19 cellular contexts compared by ENCODE assay signal in the genomic region with DNA sequence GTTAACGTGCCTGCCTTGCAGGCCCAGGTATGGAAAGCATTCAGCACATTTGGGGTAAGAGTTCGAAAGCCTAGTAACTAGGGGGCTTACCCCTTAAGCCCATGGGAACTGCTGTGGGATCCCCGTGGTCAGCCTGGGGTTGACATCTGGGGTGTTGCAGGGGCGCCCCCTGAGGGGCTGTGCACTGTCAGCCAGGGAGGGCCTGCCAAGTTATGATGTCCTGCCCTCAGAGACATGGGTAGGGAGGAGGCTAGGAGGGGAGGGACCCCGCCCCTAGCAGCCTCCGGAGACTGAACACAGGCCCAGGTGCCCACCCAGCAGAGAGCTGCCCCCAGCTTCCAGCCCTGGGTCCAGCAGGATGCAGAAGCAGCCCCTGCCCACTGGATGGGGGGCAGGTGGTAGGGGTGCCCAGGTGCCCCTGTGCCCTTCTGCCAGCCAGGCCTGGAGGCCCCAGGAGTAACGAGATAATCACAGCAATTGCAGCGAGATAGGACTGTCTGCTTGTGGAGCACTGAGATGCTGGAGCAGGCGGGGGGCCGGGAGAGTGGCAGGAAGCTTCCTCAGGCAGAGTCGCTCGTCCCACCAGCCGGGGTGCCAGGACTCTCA.
"Had no signal": no experiment of that assay in that cellular context is flagged by ENCODE, and none has a peak within 500 bp of the region (broad histone marks: within the 10 kb centered on the region; RNA-seq: fewer than 3 reads in every experiment).

No MANE protein-coding gene starts in this region.

- H3K27me3 ChIP-seq: cardiac muscle cell, testis, vagina had no signal

- H3K9me3 Mint-ChIP-seq: activated CD4-positive, alpha-beta memory T cell treated with anti-CD3 and anti-CD28 coated beads for 36 hours; activated naive CD4-positive, alpha-beta T cell treated with anti-CD3 and anti-CD28 coated beads, Interleukin-2, amount 10 ng/mL, durations not matched to agents 7 days and 5 days; nephron had no signal

- H3K9ac ChIP-seq: parathyroid adenoma had no signal

- H3K27ac Mint-ChIP-seq: activated CD4-positive, alpha-beta memory T cell treated with anti-CD3 and anti-CD28 coated beads for 36 hours; activated naive CD4-positive, alpha-beta T cell treated with anti-CD3 and anti-CD28 coated beads, Interleukin-2, amount 10 ng/mL, durations not matched to agents 7 days and 5 days had no signal

- H3K27me3 Mint-ChIP-seq: activated CD4-positive, alpha-beta memory T cell treated with anti-CD3 and anti-CD28 coated beads for 36 hours had no signal

- H3K4me1 Mint-ChIP-seq: activated naive CD4-positive, alpha-beta T cell treated with anti-CD3 and anti-CD28 coated beads, Interleukin-2, amount 10 ng/mL, durations not matched to agents 7 days and 5 days had no signal

- H3K4me3 Mint-ChIP-seq: activated CD4-positive, alpha-beta memory T cell treated with anti-CD3 and anti-CD28 coated beads for 36 hours; activated naive CD4-positive, alpha-beta T cell treated with anti-CD3 and anti-CD28 coated beads, Interleukin-2, amount 10 ng/mL, durations not matched to agents 7 days and 5 days; nephron had no signal

- H3K27ac ChIP-seq: cardiac muscle cell, heart left ventricle, parathyroid adenoma, testis, vagina had no signal

- H3K4me1 ChIP-seq: heart left ventricle, parathyroid adenoma, testis, vagina had no signal

- H3K36me3 Mint-ChIP-seq: activated CD4-positive, alpha-beta memory T cell treated with anti-CD3 and anti-CD28 coated beads for 36 hours; activated naive CD4-positive, alpha-beta T cell treated with anti-CD3 and anti-CD28 coated beads, Interleukin-2, amount 10 ng/mL, durations not matched to agents 7 days and 5 days had no signal

- ATAC-seq: heart left ventricle, left cardiac atrium, right cardiac atrium had no signal

- H3K9me3 ChIP-seq: heart left ventricle, testis, vagina had no signal

- H3K4me3 ChIP-seq: cardiac muscle cell, heart left ventricle, testis, vagina had no signal

- DNase-seq: activated CD4-positive, alpha-beta memory T cell treated with anti-CD3 and anti-CD28 coated beads for 36 hours; activated CD4-positive, alpha-beta T cell treated with anti-CD3 and anti-CD28 coated beads for 4 hours; activated CD4-positive, CD25-positive, alpha-beta regulatory T cell; activated effector memory CD4-positive, alpha-beta T cell treated with anti-CD3 and anti-CD28 coated beads, Interleukin-2, amount 50 U/mL, for 16 hours; activated naive CD4-positive, alpha-beta T cell treated with anti-CD3 and anti-CD28 coated beads, Interleukin-2, amount 10 ng/mL, durations not matched to agents 7 days and 5 days; activated T-cell treated with anti-CD3 and anti-CD28 coated beads for 4 hours; amygdala; heart left ventricle; left cardiac atrium; right cardiac atrium; stimulated activated CD4-positive, alpha-beta T cell treated with anti-CD3 and anti-CD28 coated beads, Interleukin-12 subunit alpha, Interleukin-12 subunit beta, amount 100 ng/mL, for 4 hours; stimulated activated CD4-positive, alpha-beta T cell treated with anti-CD3 and anti-CD28 coated beads, Interleukin-4, amount 100 ng/mL, for 4 hours; T1000; testis; trophoblast cell had no signal

- H3K36me3 ChIP-seq: cardiac muscle cell, heart left ventricle, vagina had no signal
